12 cellular contexts compared by ENCODE assay signal in the genomic region with DNA sequence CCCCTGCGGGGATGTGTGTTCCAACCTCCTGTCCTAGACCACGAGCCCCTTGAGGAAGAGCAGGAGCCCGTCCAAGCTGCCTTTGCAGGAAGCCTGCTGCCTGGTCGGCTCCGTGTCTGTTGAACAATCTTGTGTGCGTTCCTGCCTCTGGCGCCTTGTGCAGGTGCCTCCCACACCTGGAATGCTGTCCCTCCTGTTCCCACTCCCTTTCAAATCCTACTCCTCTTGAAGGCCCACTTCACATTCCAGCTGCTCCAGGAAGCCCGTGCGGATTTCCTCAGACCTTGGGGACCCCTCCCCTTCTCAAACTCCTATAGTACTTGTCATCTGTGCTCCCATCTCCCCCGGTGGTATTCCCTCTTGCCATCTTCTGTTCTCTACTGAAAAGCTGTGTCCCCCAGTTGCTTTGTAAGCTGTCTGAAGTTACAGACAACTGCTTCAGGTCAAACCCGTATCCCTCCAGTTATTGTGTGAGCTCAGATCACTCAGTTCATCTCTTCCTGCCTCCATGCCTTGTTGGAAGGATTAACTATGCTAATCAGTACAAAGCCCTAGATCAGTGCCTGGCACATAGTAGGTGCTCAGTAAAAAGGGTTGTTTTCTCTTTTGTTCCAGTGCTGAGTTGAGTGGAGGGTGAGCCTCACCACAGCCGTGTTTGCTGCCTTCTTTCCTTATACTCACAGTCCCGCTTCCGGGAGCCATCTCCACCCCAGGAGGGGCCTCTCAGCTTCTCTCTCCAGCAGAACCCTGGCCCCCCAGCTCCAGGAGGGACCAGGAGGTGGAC.
DNase-seq lines count a peak whose midpoint lies in the region; ATAC-seq, FAIRE-seq and TF ChIP-seq lines count a peak whose summit lies in the region.
"Had no signal": no experiment of that assay in that cellular context is flagged by ENCODE, and none has a peak within 500 bp of the region (broad histone marks: within the 10 kb centered on the region; RNA-seq: fewer than 3 reads in every experiment).

No MANE protein-coding gene starts in this region.

- BruUV-seq in HCT116 (replicated peaks; lab: Mats Ljungman, UMichigan): no TSS peak

- WGBS in smooth muscle cell (ENCODE audit: low lambda C conversion rate): 58% methylated on average over 14 of the region's 14 CpGs

- H3K36me3 Mint-ChIP-seq in immature natural killer cell: no peaks in the 10 kb centered on the region
- H3K36me3 Mint-ChIP-seq: CD4-positive, alpha-beta memory T cell had no signal

- H3K9me3 ChIP-seq in HCT116 (ENCODE audit: control insufficient read depth in 1 of 2, insufficient read depth in 1 of 2, low read depth in 1 of 2, low read length in 2 of 2) (peaks cover 4 to 9% of the 10 kb centered on the region in 2 experiments; a peak in 1 of 4 replicates), SK-N-MC (ENCODE audit: low read depth, low read length) (no peaks in the 10 kb centered on the region), keratinocyte (ENCODE audit: control insufficient read depth, low read depth, low read length) (peaks cover 3% of the 10 kb centered on the region), smooth muscle cell (replicated peaks; ENCODE audit: low read depth) (no peaks in the 10 kb centered on the region)
- H3K9me3 ChIP-seq in effector memory CD4-positive, alpha-beta T cell (ENCODE audit: control insufficient read depth, low read length): no peaks in the 10 kb centered on the region

- H3F3A ChIP-seq in smooth muscle cell (ENCODE audit: low read depth): peaks cover 19% of the 10 kb centered on the region

- no peak for ATAC-seq in HCT116
- no peak for ATAC-seq in GM19455 (IDR thresholded peaks at IDR 0.05; ENCODE audit: unreplicated experiment)
- ATAC-seq: activated T-cell treated with anti-CD3 and anti-CD28 coated beads, Interleukin-2, amount 50 U/mL, for 72 hours; effector memory CD8-positive, alpha-beta T cell had no signal

- no peak overlapping the region for H3K9ac ChIP-seq in HCT116 (ENCODE audit: low read length)
- H3K9ac ChIP-seq in SK-N-MC (ENCODE audit: insufficient read length): no peak overlapping the region
- H3K9ac ChIP-seq in keratinocyte (ENCODE audit: control insufficient read depth, extremely low read depth, insufficient read depth, low read length): peak overlapping the region; percentile 18
- H3K9ac ChIP-seq in smooth muscle cell (ENCODE audit: low read depth): no peak overlapping the region

- CTCF ChIA-PET in HCT116 (lab: Charles Lee): interaction anchor here (0.9 kb wide), 1 partner anchor 15 kb away, joined by 3 read pairs; no protein-coding TSS in a partner anchor

- no peak overlapping the region for H3K27ac Mint-ChIP-seq in immature natural killer cell
- H3K27ac Mint-ChIP-seq: activated T-cell treated with anti-CD3 and anti-CD28 coated beads, Interleukin-2, amount 50 U/mL, for 72 hours; CD4-positive, alpha-beta memory T cell; effector memory CD8-positive, alpha-beta T cell had no signal

- H4K20me1 ChIP-seq in HCT116 (ENCODE audit: insufficient read depth): no peaks in the 10 kb centered on the region
- H4K20me1 ChIP-seq in keratinocyte (ENCODE audit: control insufficient read depth, extremely low read depth, insufficient read depth, low read length): peaks cover 4% of the 10 kb centered on the region
- peaks cover 66% of the 10 kb centered on the region for H4K20me1 ChIP-seq in smooth muscle cell (ENCODE audit: low read depth)

- H3K79me2 ChIP-seq in HCT116 (ENCODE audit: insufficient read depth, low read length) (no peaks in the 10 kb centered on the region), keratinocyte (ENCODE audit: control insufficient read depth, insufficient read depth, low read length) (no peaks in the 10 kb centered on the region), smooth muscle cell (ENCODE audit: low read depth) (no peaks in the 10 kb centered on the region)

- intact Hi-C loops in HCT116 (cut with micrococcal nuclease): no loop called here

- H3K4me2 ChIP-seq in HCT116 (ENCODE audit: low read length): peak overlapping the region; percentile 6; the same call in 1 of the 2 replicates
- H3K4me2 ChIP-seq in keratinocyte (ENCODE audit: control insufficient read depth, extremely low read depth, insufficient read depth, low read depth, low read length): peak overlapping the region; percentile 54
- peak overlapping the region; percentile 3 for H3K4me2 ChIP-seq in smooth muscle cell

- no peak for TF ChIP-seq RAD21 in HCT116 (IDR thresholded peaks at IDR 0.05; ENCODE audit: low read depth)

- H2AFZ ChIP-seq in HCT116 (ENCODE audit: low read depth, low read length, poor library complexity, severe bottlenecking): no peak overlapping the region
- no peak overlapping the region for H2AFZ ChIP-seq in keratinocyte (ENCODE audit: control insufficient read depth, low read length)
- no peak overlapping the region for H2AFZ ChIP-seq in smooth muscle cell (ENCODE audit: low read depth)

- H3K4me1 ChIP-seq in HCT116 (ENCODE audit: control insufficient read depth in 1 of 2, insufficient read depth in 2 of 2, low read length in 2 of 2) (peaks cover 42 to 43% of the 10 kb centered on the region in 2 experiments), keratinocyte (ENCODE audit: control insufficient read depth, extremely low read depth, insufficient read depth, low read length) (peaks cover 40% of the 10 kb centered on the region), smooth muscle cell (ENCODE audit: low read depth) (peaks cover 12% of the 10 kb centered on the region)
- H3K4me1 ChIP-seq in effector memory CD4-positive, alpha-beta T cell (ENCODE audit: control insufficient read depth, insufficient read depth, low read length, poor library complexity, severe bottlenecking): no peaks in the 10 kb centered on the region

- FAIRE-seq in keratinocyte (lab: Jason Lieb, UNC): peak; percentile 52

- dilution Hi-C loops in keratinocyte (cut with MboI; ENCODE audit: extremely low pct_ligation_motif_present, low sequenced_read_pairs): no loop called here

- TF ChIP-seq POLR2A in HCT116 (IDR thresholded peaks at IDR 0.05; ENCODE audit: borderline replicate concordance, extremely low read depth, insufficient read depth, insufficient read length): no peak

- TF ChIP-seq CTCF in HCT116 (IDR thresholded peaks at IDR 0.05 in 2 of 3, conservative IDR thresholded peaks at IDR 0.05 in 1 of 3; ENCODE audit: borderline replicate concordance in 1 of 3, insufficient read depth in 1 of 3, low read depth in 2 of 3, low read length in 2 of 3): no peak
- TF ChIP-seq CTCF in keratinocyte (optimal IDR thresholded peaks at IDR 0.05 in 1 of 3, IDR thresholded peaks at IDR 0.05 in 1 of 3, conservative IDR thresholded peaks at IDR 0.05 in 1 of 3; ENCODE audit: extremely low read depth in 1 of 3, insufficient read depth in 2 of 3, low read length in 3 of 3): no peak
- TF ChIP-seq CTCF in smooth muscle cell (IDR thresholded peaks at IDR 0.05; ENCODE audit: borderline replicate concordance, insufficient read depth, poor library complexity, severe bottlenecking): no peak

- H3K9me1 ChIP-seq in keratinocyte (ENCODE audit: control insufficient read depth, extremely low read depth, insufficient read depth, low read length): no peaks in the 10 kb centered on the region

- DNase-seq in HCT116 (ENCODE audit: low read depth, low spot score) (no peak), SK-N-MC (ENCODE audit: low read depth, low spot score) (no peak), keratinocyte (ENCODE audit: low read depth, low spot score) (no peak), smooth muscle cell (lab: John Stamatoyannopoulos, UW; ENCODE audit: unreplicated experiment) (no peak), SW480 (ENCODE audit: low spot score) (no peak), immature natural killer cell (no peak)
- DNase-seq in effector memory CD4-positive, alpha-beta T cell: no peak
- DNase-seq: activated T-cell treated with anti-CD3 and anti-CD28 coated beads, Interleukin-2, amount 50 U/mL, for 72 hours; CD4-positive, alpha-beta memory T cell; effector memory CD8-positive, alpha-beta T cell; hippocampal formation had no signal

- H3K27me3 ChIP-seq in HCT116 (ENCODE audit: insufficient read depth, low read length): no peaks in the 10 kb centered on the region
- peaks cover 7% of the 10 kb centered on the region for H3K27me3 ChIP-seq in keratinocyte (ENCODE audit: control insufficient read depth, extremely low read depth, insufficient read depth, low read length)
- H3K27me3 ChIP-seq in smooth muscle cell (ENCODE audit: low read depth): no peaks in the 10 kb centered on the region
- no peaks in the 10 kb centered on the region for H3K27me3 ChIP-seq in effector memory CD4-positive, alpha-beta T cell (replicated peaks; ENCODE audit: control insufficient read depth, insufficient read depth, low read length, poor library complexity, severe bottlenecking)

- H3K9me2 ChIP-seq in HCT116 (ENCODE audit: insufficient read depth): no peaks in the 10 kb centered on the region

- H3K9me3 Mint-ChIP-seq in immature natural killer cell: no peaks in the 10 kb centered on the region
- H3K9me3 Mint-ChIP-seq: effector memory CD8-positive, alpha-beta T cell had no signal

- POLR2A ChIA-PET in HCT116 (lab: Charles Lee): interaction anchor here (0.6 kb wide), 1 partner anchor 37 kb away, joined by 3 read pairs; no protein-coding TSS in a partner anchor

- H3K4me1 Mint-ChIP-seq in immature natural killer cell: no peaks in the 10 kb centered on the region
- H3K4me1 Mint-ChIP-seq: CD4-positive, alpha-beta memory T cell had no signal

- H3K27me3 Mint-ChIP-seq in immature natural killer cell (ENCODE audit: low read depth in 3 of 3): peaks cover 1 to 6% (median 6%) of the 10 kb centered on the region in 3 donors

- H3K27ac ChIP-seq in HCT116 (ENCODE audit: low read depth, low read length) (peak overlapping the region; percentile 9; the same call in 1 of the 2 replicates), SK-N-MC (no peak overlapping the region; the same call in 1 of the 2 replicates), keratinocyte (ENCODE audit: control insufficient read depth, insufficient read depth, low read length) (peak overlapping the region; percentile 28), smooth muscle cell (ENCODE audit: low read depth) (peak overlapping the region; percentile 75)
- no peak overlapping the region for H3K27ac ChIP-seq in effector memory CD4-positive, alpha-beta T cell (ENCODE audit: insufficient read depth, low read length, poor library complexity, severe bottlenecking)

- H3K4me3 ChIP-seq in HCT116 (replicated peaks in 1 of 2; ENCODE audit: low read depth in 1 of 2, low read length in 2 of 2) (no peak overlapping the region), SK-N-MC (peak overlapping the region; percentile 38; the same call in 1 of the 2 replicates), keratinocyte (ENCODE audit: control insufficient read depth in 2 of 3, extremely low read depth in 1 of 3, insufficient read depth in 2 of 3, low read depth in 1 of 3, low read length in 3 of 3) (peak overlapping the region in 2 of 3 experiments; percentile 7 to 8), smooth muscle cell (no peak overlapping the region)
- H3K4me3 ChIP-seq in effector memory CD4-positive, alpha-beta T cell (ENCODE audit: insufficient read depth, low read depth, low read length, poor library complexity, severe bottlenecking): no peak overlapping the region

- RAD21 ChIA-PET in HCT116 (lab: Charles Lee; ENCODE audit: low non-redundant PET in 1 of 2, low total read pairs in 2 of 2, uncharacterized antibody in 2 of 2, unreplicated experiment in 2 of 2): no interaction called here

- no peak overlapping the region for H3K4me3 Mint-ChIP-seq in immature natural killer cell
- H3K4me3 Mint-ChIP-seq: activated T-cell treated with anti-CD3 and anti-CD28 coated beads, Interleukin-2, amount 50 U/mL, for 72 hours; CD4-positive, alpha-beta memory T cell; effector memory CD8-positive, alpha-beta T cell had no signal

- no peaks in the 10 kb centered on the region for H3K36me3 ChIP-seq in HCT116 (ENCODE audit: control insufficient read depth in 1 of 2, insufficient read depth in 2 of 2, low read length in 2 of 2)
- H3K36me3 ChIP-seq in SK-N-MC (ENCODE audit: insufficient read depth, low read length): no peaks in the 10 kb centered on the region
- H3K36me3 ChIP-seq in keratinocyte (ENCODE audit: control insufficient read depth in 2 of 2, extremely low read depth in 1 of 2, insufficient read depth in 2 of 2, low read length in 2 of 2): no peaks in the 10 kb centered on the region
- no peaks in the 10 kb centered on the region for H3K36me3 ChIP-seq in smooth muscle cell (ENCODE audit: low read depth)
- no peaks in the 10 kb centered on the region for H3K36me3 ChIP-seq in effector memory CD4-positive, alpha-beta T cell (ENCODE audit: control insufficient read depth, insufficient read depth, low read length)

Comparison
In these comparisons a context has a peak if more than half of its experiments do, and no peak if none do; other contexts are left out.
1. H3K27ac ChIP-seq: peak in HCT116 (single experiment), keratinocyte (single experiment) and smooth muscle cell (single experiment); none in SK-N-MC (single experiment) and effector memory CD4-positive, alpha-beta T cell (single experiment).
2. H3K4me2 ChIP-seq: peak in every context shown above with its lines; median percentile 54 in keratinocyte; 6 in HCT116; 3 in smooth muscle cell.
3. H3K4me3 ChIP-seq: peak in SK-N-MC (single experiment) and keratinocyte (2 of 3); none in HCT116 (0 of 2), smooth muscle cell (single experiment) and effector memory CD4-positive, alpha-beta T cell (single experiment).